19 cellular contexts compared by ENCODE assay signal in the genomic region with DNA sequence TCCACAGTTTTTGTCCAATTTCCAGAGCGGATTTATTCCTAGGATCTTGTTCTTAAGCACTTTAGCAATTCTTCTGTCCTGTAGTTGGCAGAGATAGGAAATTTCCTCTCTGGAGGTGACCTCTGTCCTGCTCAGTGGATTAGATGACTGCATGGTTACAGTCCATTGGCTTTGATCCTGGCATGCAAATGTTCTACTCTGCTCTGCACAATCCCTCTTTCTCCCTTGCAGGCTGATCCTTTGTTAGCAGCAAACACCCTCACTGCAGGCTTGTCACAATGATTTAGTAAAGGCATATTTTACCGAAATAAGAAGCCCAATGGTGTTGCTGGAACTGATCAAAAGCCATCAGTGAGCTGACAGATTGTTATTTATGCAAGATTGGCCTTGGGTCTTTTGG.
DNase-seq lines count a peak whose midpoint lies in the region; ATAC-seq and TF ChIP-seq lines count a peak whose summit lies in the region.
"Had no signal": no experiment of that assay in that cellular context is flagged by ENCODE, and none has a peak within 500 bp of the region (broad histone marks: within the 10 kb centered on the region; RNA-seq: fewer than 3 reads in every experiment).

No MANE protein-coding gene starts in this region.

- WGBS in neuronal stem cell (ENCODE audit: extremely low coverage in 2 of 2, insufficient read length in 2 of 2, insufficient replicate concordance in 1 of 2), 2 donors = no CpG with 5 or more reads among the region's 2 CpGs
- WGBS in stomach, 5 donors = 37 to 55% (median 46%) methylated on average over 2 of the region's 2 CpGs

- no peak overlapping the region for H2BK5ac ChIP-seq in neuronal stem cell (ENCODE audit: low read length)

- H2BK12ac ChIP-seq in neuronal stem cell (ENCODE audit: low read length) = no peak overlapping the region

- DNase-seq in Daoy (ENCODE audit: low read depth) (peak; percentile 23), NCI-H69 (lab: John Stamatoyannopoulos, UW) (peak; percentile 93), epithelial cell of proximal tubule (ENCODE audit: low read depth) (peak; percentile 27), neuronal stem cell (ENCODE audit: low spot score) (peak; percentile 20), stomach (no peak)
- no peak for DNase-seq in activated effector memory CD4-positive, alpha-beta T cell treated with Interleukin-2 at 50 U/mL for 16 hours
- DNase-seq: activated B cell treated with CpG ODN at 0.5 μM for 24 hours; Calu3; effector memory CD4-positive, alpha-beta T cell; kidney glomerular epithelial cell; mucosa of descending colon; NCI-H2081 treated with DMSO at 0.1 percent for 48 hours; occipital lobe had no signal

- no peak overlapping the region for H3K9ac ChIP-seq in neuronal stem cell (ENCODE audit: low read depth, low read length, poor library complexity)

- no peak overlapping the region for H3K23ac ChIP-seq in neuronal stem cell (ENCODE audit: low read depth, low read length, poor library complexity)

- no peak for TF ChIP-seq EP300 in stomach (IDR thresholded peaks at IDR 0.05)

- H3K18ac ChIP-seq in neuronal stem cell (ENCODE audit: low read length) = no peak overlapping the region

- H3K27ac ChIP-seq in neuronal stem cell (replicated peaks; ENCODE audit: low read length) (no peak overlapping the region), stomach (no peak overlapping the region)
- H3K27ac ChIP-seq: cardiac muscle cell, vagina had no signal

- H3K4me3 ChIP-seq in epithelial cell of proximal tubule (ENCODE audit: low read depth, low read length) (no peak overlapping the region), neuronal stem cell (ENCODE audit: low read length in 2 of 2) (no peak overlapping the region), stomach (no peak overlapping the region)
- H3K4me3 ChIP-seq: cardiac muscle cell, mucosa of descending colon, vagina had no signal

- no peak overlapping the region for H2BK120ac ChIP-seq in neuronal stem cell (ENCODE audit: low read depth, low read length)

- no peak for TF ChIP-seq POLR2A in stomach (IDR thresholded peaks at IDR 0.05)

- H3K9me3 ChIP-seq in neuronal stem cell (replicated peaks in 1 of 2; ENCODE audit: control insufficient read depth in 2 of 2, insufficient read depth in 1 of 2, low read depth in 1 of 2, low read length in 2 of 2) (no peaks in the 10 kb centered on the region), stomach (no peaks in the 10 kb centered on the region)
- H3K9me3 ChIP-seq: mucosa of descending colon, vagina had no signal

- H4K91ac ChIP-seq in neuronal stem cell (ENCODE audit: low read depth, low read length, poor library complexity) = no peak overlapping the region

- no peaks in the 10 kb centered on the region for H3K36me3 ChIP-seq in neuronal stem cell (replicated peaks in 1 of 2; ENCODE audit: control insufficient read depth in 2 of 2, insufficient read depth in 2 of 2, low read length in 2 of 2)
- no peaks in the 10 kb centered on the region for H3K36me3 ChIP-seq in stomach
- H3K36me3 ChIP-seq: cardiac muscle cell, vagina had no signal

- peaks cover 2 to 3% of the 10 kb centered on the region in 2 donors for H3K4me1 ChIP-seq in neuronal stem cell (ENCODE audit: control insufficient read depth in 2 of 2, insufficient read depth in 1 of 2, low read depth in 1 of 2, low read length in 2 of 2)
- H3K4me1 ChIP-seq in stomach = no peaks in the 10 kb centered on the region
- H3K4me1 ChIP-seq: vagina had no signal

- no peaks in the 10 kb centered on the region for H3K79me1 ChIP-seq in neuronal stem cell (ENCODE audit: low read depth, low read length)

- H3K4ac ChIP-seq in neuronal stem cell (ENCODE audit: low read length) = no peak overlapping the region

- intact Hi-C loops in stomach (cut with DNase I; ENCODE audit: low total_unique reads) = no loop called here

- no peak overlapping the region for H3K14ac ChIP-seq in neuronal stem cell (ENCODE audit: low read length)

- peak overlapping the region; percentile 32 for H2AFZ ChIP-seq in neuronal stem cell (ENCODE audit: low read length)

- no peak overlapping the region for H4K8ac ChIP-seq in neuronal stem cell (ENCODE audit: low read depth, low read length)

- no peak overlapping the region for H2BK15ac ChIP-seq in neuronal stem cell (ENCODE audit: low read length)

- H3K27me3 ChIP-seq in neuronal stem cell (ENCODE audit: control insufficient read depth in 3 of 3, insufficient read depth in 3 of 3, low read depth in 1 of 3, low read length in 3 of 3) = no peaks in the 10 kb centered on the region
- no peaks in the 10 kb centered on the region for H3K27me3 ChIP-seq in stomach
- H3K27me3 ChIP-seq: cardiac muscle cell, vagina had no signal

- no peak overlapping the region for H3K4me2 ChIP-seq in neuronal stem cell (ENCODE audit: insufficient read depth, low read length, poor library complexity, severe bottlenecking)

- no peak overlapping the region for H2AK5ac ChIP-seq in neuronal stem cell (ENCODE audit: low read depth, low read length)

- no peak for TF ChIP-seq CTCF in epithelial cell of proximal tubule (conservative IDR thresholded peaks at IDR 0.05; ENCODE audit: low read depth, low read length)
- TF ChIP-seq CTCF in stomach (IDR thresholded peaks at IDR 0.05) = no peak

- ATAC-seq in HG03135 (IDR thresholded peaks at IDR 0.05; ENCODE audit: unreplicated experiment) (no peak), HG03196 (IDR thresholded peaks at IDR 0.05; ENCODE audit: unreplicated experiment) (no peak)
- ATAC-seq: activated T-helper 17 cell treated with anti-CD3 and anti-CD28 coated beads, Interleukin-2, amount 50 U/mL, for 72 hours; mucosa of descending colon; Right ventricle myocardium inferior had no signal

Comparison
In these comparisons a context has a peak if more than half of its experiments do, and no peak if none do; other contexts are left out.
1. DNase-seq: peak in Daoy (single experiment), NCI-H69 (single experiment), epithelial cell of proximal tubule (single experiment) and neuronal stem cell (single experiment); none in stomach (single experiment) and activated effector memory CD4-positive, alpha-beta T cell treated with Interleukin-2 at 50 U/mL for 16 hours (single experiment).